Comparison of ENCODE assay signal across 8 cellular contexts in genomic region chr10:12782537-12782936, GRCh38.
DNase-seq lines count a peak whose midpoint lies in the region; ATAC-seq and TF ChIP-seq lines count a peak whose summit lies in the region.

No MANE protein-coding gene starts in this region.

- H3K27me3 ChIP-seq in Caco-2 (replicated peaks; ENCODE audit: control insufficient read depth, insufficient read depth, low read length) (no peaks in the 10 kb centered on the region), endodermal cell (ENCODE audit: control insufficient read depth, insufficient read depth, low read length, poor library complexity, severe bottlenecking) (no peaks in the 10 kb centered on the region), neutrophil (no peaks in the 10 kb centered on the region)

- H3K4me1 Mint-ChIP-seq in Caco-2 (ENCODE audit: low read depth, unreplicated experiment) (peaks cover 6% of the 10 kb centered on the region), HFFc6 (ENCODE audit: low read depth) (no peaks in the 10 kb centered on the region), T-helper 17 cell (peaks cover 8% of the 10 kb centered on the region), endodermal cell (no peaks in the 10 kb centered on the region)

- H3K27ac Mint-ChIP-seq in Caco-2 (ENCODE audit: unreplicated experiment), result no peak overlapping the region
- H3K27ac Mint-ChIP-seq in HFFc6, result no peak overlapping the region
- H3K27ac Mint-ChIP-seq in T-helper 17 cell, result peak overlapping the region; percentile 43
- H3K27ac Mint-ChIP-seq in endodermal cell, result no peak overlapping the region

- TF ChIP-seq CTCF in Caco-2 (IDR thresholded peaks at IDR 0.05; ENCODE audit: insufficient read depth in 1 of 2, low read depth in 1 of 2, low read length in 1 of 2, severe bottlenecking in 1 of 2, unreplicated experiment in 1 of 2) (peak; percentile 86 to 95), HFFc6 (IDR thresholded peaks at IDR 0.05) (peak; percentile 79), endodermal cell (conservative IDR thresholded peaks at IDR 0.05) (peak; percentile 89), neutrophil (IDR thresholded peaks at IDR 0.05) (peak; percentile 54)

- H3K4me1 ChIP-seq in Caco-2, result no peaks in the 10 kb centered on the region
- H3K4me1 ChIP-seq in endodermal cell (ENCODE audit: control insufficient read depth, insufficient read depth, low read length), result no peaks in the 10 kb centered on the region
- H3K4me1 ChIP-seq in neutrophil (ENCODE audit: control insufficient read depth in 1 of 2, insufficient read depth in 1 of 2, low read depth in 1 of 2, low read length in 1 of 2), result no peaks in the 10 kb centered on the region

- H3K4me3 ChIP-seq in Caco-2 (ENCODE audit: low read depth, low read length) (no peak overlapping the region), endodermal cell (ENCODE audit: low read length) (no peak overlapping the region), neutrophil (ENCODE audit: low read depth in 1 of 2, low read length in 1 of 2) (no peak overlapping the region)

- ATAC-seq in T-helper 17 cell, result no peak
- no peak for ATAC-seq in GM19023 (IDR thresholded peaks at IDR 0.05; ENCODE audit: unreplicated experiment)
- no peak for ATAC-seq in HG03432 (IDR thresholded peaks at IDR 0.05; ENCODE audit: unreplicated experiment)

- CTCF ChIA-PET in Caco-2 (lab: Charles Lee), result interaction anchor here (0.6 to 1.7 kb wide), 18 partner anchors 8 to 455 kb away, joined by 3 to 23 read pairs (median 4); partner anchors contain the start of gene OPTN

- H3K36me3 Mint-ChIP-seq in Caco-2 (ENCODE audit: insufficient read depth, unreplicated experiment), result peaks cover 7% of the 10 kb centered on the region
- H3K36me3 Mint-ChIP-seq in HFFc6 (ENCODE audit: low read depth), result no peaks in the 10 kb centered on the region
- peaks cover 2% of the 10 kb centered on the region for H3K36me3 Mint-ChIP-seq in T-helper 17 cell (ENCODE audit: low read depth)
- H3K36me3 Mint-ChIP-seq in endodermal cell (ENCODE audit: low read depth), result no peaks in the 10 kb centered on the region

- POLR2A ChIA-PET in Caco-2 (lab: Charles Lee), result no interaction called here

- BruUV-seq in Caco-2 (replicated peaks; lab: Mats Ljungman, UMichigan), result no TSS peak

- DNase-seq in Caco-2 (peak; percentile 70 to 79), HFFc6 (no peak), T-helper 17 cell (no peak), endodermal cell (peak; percentile 84), NCI-H1930 (lab: John Stamatoyannopoulos, UW) (no peak)

- H3K9me3 ChIP-seq in Caco-2 (no peaks in the 10 kb centered on the region), T-helper 17 cell (ENCODE audit: control insufficient read depth, low read length, poor library complexity, severe bottlenecking) (no peaks in the 10 kb centered on the region), endodermal cell (ENCODE audit: control insufficient read depth, low read length) (no peaks in the 10 kb centered on the region), neutrophil (no peaks in the 10 kb centered on the region)

- no peak overlapping the region for H3K27ac ChIP-seq in endodermal cell (ENCODE audit: low read depth, low read length)
- no peak overlapping the region for H3K27ac ChIP-seq in neutrophil

- H3K9ac ChIP-seq in endodermal cell (ENCODE audit: extremely low read depth, low read length, poor library complexity, severe bottlenecking), result no peak overlapping the region

- intact Hi-C loops in Caco-2 (cut with micrococcal nuclease; ENCODE audit: unreplicated experiment), result loop anchor here (1.0 to 2.0 kb wide), 3 partner anchors 120 to 293 kb away; no protein-coding TSS in a partner anchor

- WGBS in endodermal cell (ENCODE audit: insufficient coverage in 1 of 2, insufficient read length in 1 of 2), 2 experiments, result 76 to 90% methylated on average over 7 to 8 of the region's 8 CpGs

- no peaks in the 10 kb centered on the region for H3K36me3 ChIP-seq in Caco-2 (ENCODE audit: control insufficient read depth, insufficient read depth, low read length)
- H3K36me3 ChIP-seq in endodermal cell (ENCODE audit: control insufficient read depth, insufficient read depth, low read length), result no peaks in the 10 kb centered on the region
- no peaks in the 10 kb centered on the region for H3K36me3 ChIP-seq in neutrophil

- H3K27me3 Mint-ChIP-seq in Caco-2 (ENCODE audit: insufficient read depth, unreplicated experiment) (no peaks in the 10 kb centered on the region), HFFc6 (ENCODE audit: insufficient read depth) (peaks cover 7% of the 10 kb centered on the region), T-helper 17 cell (no peaks in the 10 kb centered on the region), endodermal cell (ENCODE audit: insufficient read depth) (no peaks in the 10 kb centered on the region)

- H3K4me3 Mint-ChIP-seq in Caco-2 (ENCODE audit: unreplicated experiment) (no peak overlapping the region), HFFc6 (no peak overlapping the region), T-helper 17 cell (no peak overlapping the region), endodermal cell (no peak overlapping the region)

- H3K9me3 Mint-ChIP-seq in Caco-2 (ENCODE audit: unreplicated experiment) (no peaks in the 10 kb centered on the region), HFFc6 (peaks cover 3% of the 10 kb centered on the region; the same call in 1 of the 2 replicates), endodermal cell (no peaks in the 10 kb centered on the region)

Comparison
In these comparisons a context has a peak if more than half of its experiments do, and no peak if none do; other contexts are left out.
1. DNase-seq: peak in Caco-2 (2 of 2) and endodermal cell (single experiment); none in HFFc6 (single experiment), T-helper 17 cell (0 of 3) and NCI-H1930 (0 of 2).
2. Peak in every context shown above with its lines, with median percentiles within 50 percentile points of each other: CTCF ChIP-seq.